In genomic region chr9:20387062-20387461, GRCh38 we compare ENCODE assay signal across 19 cellular contexts.
"Had no signal": no experiment of that assay in that cellular context is flagged by ENCODE, and none has a peak within 500 bp of the region (broad histone marks: within the 10 kb centered on the region; RNA-seq: fewer than 3 reads in every experiment).

No MANE protein-coding gene starts in this region.

- H3K9me3 Mint-ChIP-seq: IgD-negative memory B cell had no signal

- H3K27ac Mint-ChIP-seq: IgD-negative memory B cell had no signal

- DNase-seq: KBM-7, MV-4-11, NCI-H1048, NCI-H1105, NCI-H1417, NCI-H1436 treated with DMSO at 0.1 percent for 48 hours, NCI-H1694, NCI-H187 treated with DMSO at 0.1 percent for 48 hours, NCI-H2029 treated with DMSO at 0.1 percent for 48 hours, NCI-H2227 treated with DMSO at 0.1 percent for 48 hours, NCI-H524, NCI-H526 treated with DMSO at 0.1 percent for 48 hours, NCI-H748 treated with DMSO at 0.1 percent for 48 hours, RPMI8226, SHP77, SK-N-SH, SW 1271 had no signal

- H3K9ac ChIP-seq: SK-N-SH had no signal

- H3K9me3 ChIP-seq: SK-N-SH had no signal

- H3K4me3 Mint-ChIP-seq: IgD-negative memory B cell had no signal

- FAIRE-seq: RCC 7860 had no signal

- H3K27me3 Mint-ChIP-seq: IgD-negative memory B cell had no signal

- H3K4me2 ChIP-seq: SK-N-SH had no signal

- H3K36me3 Mint-ChIP-seq: IgD-negative memory B cell had no signal
